ENCODE assay signal across 15 cellular contexts in genomic region chrX:115913575-115913974, GRCh38.
A peak's percentile ranks its signal among the peaks of the same experiment; 100 is the strongest.
DNase-seq lines count a peak whose midpoint lies in the region; ATAC-seq, FAIRE-seq and TF ChIP-seq lines count a peak whose summit lies in the region.
"Had no signal": no experiment of that assay in that cellular context is flagged by ENCODE, and none has a peak within 500 bp of the region (broad histone marks: within the 10 kb centered on the region; RNA-seq: fewer than 3 reads in every experiment).

No MANE protein-coding gene starts in this region.

- ATAC-seq in GM18873 (IDR thresholded peaks at IDR 0.05; ENCODE audit: low FRiP score, unreplicated experiment) (peak; percentile 38), GM21737 (IDR thresholded peaks at IDR 0.05; ENCODE audit: unreplicated experiment) (peak; percentile 49), HG03175 (IDR thresholded peaks at IDR 0.05; ENCODE audit: unreplicated experiment) (peak; percentile 48), esophagus mucosa (no peak)
- ATAC-seq: activated CD8-positive, alpha-beta memory T cell treated with anti-CD3 and anti-CD28 coated beads, Interleukin-2, amount 10 ng/mL, durations not matched to agents 7 days and 5 days; activated naive CD8-positive, alpha-beta T cell treated with anti-CD3 and anti-CD28 coated beads, Interleukin-2, amount 50 U/mL, for 24 hours; psoas muscle; stimulated activated naive CD8-positive, alpha-beta T cell treated with anti-CD3 and anti-CD28 coated beads, Interleukin-15, amount 100 ng/mL, for 72 hours had no signal

- no peak for TF ChIP-seq POLR2A in erythroblast (IDR thresholded peaks at IDR 0.05; ENCODE audit: low read length)

- DNase-seq in T-helper 2 cell (no peak), globus pallidus (ENCODE audit: low spot score) (no peak), erythroblast (lab: John Stamatoyannopoulos, UW) (no peak)
- DNase-seq: activated CD8-positive, alpha-beta memory T cell treated with anti-CD3 and anti-CD28 coated beads, Interleukin-2, amount 10 ng/mL, durations not matched to agents 7 days and 5 days; activated naive CD8-positive, alpha-beta T cell treated with anti-CD3 and anti-CD28 coated beads, Interleukin-2, amount 50 U/mL, for 24 hours; NCI-H1417; NCI-H69; psoas muscle; stimulated activated CD4-positive, alpha-beta T cell treated with anti-CD3 and anti-CD28 coated beads, Interleukin-4, amount 100 ng/mL, for 24 hours; stimulated activated naive CD8-positive, alpha-beta T cell treated with anti-CD3 and anti-CD28 coated beads, Interleukin-15, amount 100 ng/mL, for 72 hours had no signal

- peak; percentile 58 for FAIRE-seq in colon (lab: Jason Lieb, UNC)
